ENCODE assay signal across 30 cellular contexts in the genomic region with DNA sequence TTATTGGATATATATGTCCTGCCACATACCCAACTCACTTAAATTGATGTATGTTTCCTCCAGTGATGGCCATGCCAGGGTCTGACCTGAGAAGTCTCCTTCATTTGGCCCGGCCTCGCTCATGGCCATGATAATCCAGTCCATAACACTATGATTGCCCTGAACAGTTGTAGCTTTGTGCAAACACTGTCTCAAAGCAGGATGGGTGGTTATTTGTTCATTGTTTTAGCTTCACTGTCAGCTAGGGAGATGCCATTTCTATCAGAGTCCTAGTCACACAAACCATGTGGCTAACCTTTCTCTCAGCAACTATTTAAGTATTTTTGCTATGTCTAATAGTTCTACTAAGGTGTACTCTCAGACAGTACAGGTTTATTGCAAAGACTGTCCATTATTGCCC.
"Had no signal": no experiment of that assay in that cellular context is flagged by ENCODE, and none has a peak within 500 bp of the region (broad histone marks: within the 10 kb centered on the region; RNA-seq: fewer than 3 reads in every experiment).

No MANE protein-coding gene starts in this region.

- FAIRE-seq: bronchial epithelial cell had no signal

- H3K27me3 ChIP-seq: ascending aorta, body of pancreas had no signal

- H3K4me3 ChIP-seq: ascending aorta, body of pancreas had no signal

- H3K27ac ChIP-seq: ascending aorta, body of pancreas had no signal

- DNase-seq: activated CD4-positive, alpha-beta T cell treated with anti-CD3 and anti-CD28 coated beads for 4 hours; activated CD4-positive, alpha-beta T cell treated with anti-CD3 and anti-CD28 coated beads, Interleukin-2, amount 50 U/mL, for 48 hours; activated CD8-positive, alpha-beta memory T cell treated with anti-CD3 and anti-CD28 coated beads, Interleukin-2, amount 10 ng/mL, durations not matched to agents 7 days and 5 days; activated effector memory CD4-positive, alpha-beta T cell treated with anti-CD3 and anti-CD28 coated beads, Interleukin-2, amount 50 U/mL, for 16 hours; activated naive CD4-positive, alpha-beta T cell treated with Interleukin-2 at 50 U/mL for 16 hours; activated naive CD8-positive, alpha-beta T cell treated with anti-CD3 and anti-CD28 coated beads, Interleukin-2, amount 50 U/mL, for 24 hours; activated T-cell treated with anti-CD3 and anti-CD28 coated beads, Interleukin-2, amount 50 U/mL, for 4 hours; amniotic stem cell; body of pancreas; central memory CD4-positive, alpha-beta T cell; Karpas-422; MM.1S; NCI-H1105; NCI-H1436; NCI-H1694 treated with DMSO at 0.1 percent for 48 hours; NCI-H2029 treated with DMSO at 0.1 percent for 48 hours; NCI-H345; NCI-H510A; NCI-H526 treated with DMSO at 0.1 percent for 48 hours; NCI-H82; OCI-M1; RPMI8226; SW 1271 had no signal

- ATAC-seq: activated CD4-positive, CD25-positive, alpha-beta regulatory T cell treated with anti-CD3 and anti-CD28 coated beads, Interleukin-2, amount 50 U/mL, for 24 hours; activated CD8-positive, alpha-beta memory T cell treated with anti-CD3 and anti-CD28 coated beads, Interleukin-2, amount 10 ng/mL, durations not matched to agents 7 days and 5 days; activated naive CD4-positive, alpha-beta T cell treated with anti-CD3 and anti-CD28 coated beads, Interleukin-2, amount 50 U/mL, for 72 hours; activated naive CD8-positive, alpha-beta T cell treated with anti-CD3 and anti-CD28 coated beads, Interleukin-2, amount 50 U/mL, for 24 hours; activated T-cell treated with anti-CD3 and anti-CD28 coated beads, Interleukin-2, amount 50 U/mL, for 4 hours; body of pancreas; Panc1; Right ventricle myocardium inferior; SK-N-SH treated with all-trans-retinoic acid at 6 μM for 48 hours had no signal
